In genomic region chr7:44145969-44146897, GRCh38 we compare ENCODE assay signal across 9 cellular contexts. TPM values are rescaled to one million over a fixed set of nuclear protein-coding genes. Genes with fewer than 3 reads are reported as not detected.
A peak's percentile ranks its signal among the peaks of the same experiment; 100 is the strongest.
DNase-seq lines count a peak whose midpoint lies in the region; ATAC-seq, FAIRE-seq and TF ChIP-seq lines count a peak whose summit lies in the region.
"Had no signal": no experiment of that assay in that cellular context is flagged by ENCODE, and none has a peak within 500 bp of the region (broad histone marks: within the 10 kb centered on the region; RNA-seq: fewer than 3 reads in every experiment).

No MANE protein-coding gene starts in this region.

- peak; percentile 77 for DNase-seq in A673 (ENCODE audit: low spot score)
- DNase-seq in HTR-8/SVneo (ENCODE audit: insufficient read length, low spot score) = peak; percentile 53
- peak in 2 of 3 experiments; percentile 27 to 36 for DNase-seq in activated CD8-positive, alpha-beta memory T cell treated with anti-CD3 and anti-CD28 coated beads for 48 hours (ENCODE audit: low read depth in 2 of 3, low spot score in 2 of 3)
- peak in 2 of 3 experiments; percentile 20 to 21 for DNase-seq in effector memory CD8-positive, alpha-beta T cell
- DNase-seq in memory B cell (ENCODE audit: low spot score in 2 of 2) = peak; percentile 21 to 38
- peak; percentile 51 for DNase-seq in stimulated activated CD8-positive, alpha-beta memory T cell treated with anti-CD3 and anti-CD28 coated beads, Interleukin-12 subunit alpha, Interleukin-12 subunit beta, amount 100 ng/mL, for 4 hours (ENCODE audit: low read depth)
- DNase-seq in COLO668 (lab: John Stamatoyannopoulos, UW; ENCODE audit: unreplicated experiment) = no peak

- peaks cover 6 to 10% of the 10 kb centered on the region in 2 donors for H3K27me3 Mint-ChIP-seq in effector memory CD8-positive, alpha-beta T cell
- peaks cover 1% of the 10 kb centered on the region for H3K27me3 Mint-ChIP-seq in memory B cell

- H3K9me3 ChIP-seq in A673 (ENCODE audit: low read depth, low read length, poor library complexity, severe bottlenecking) = no peaks in the 10 kb centered on the region

- H3K4me3 Mint-ChIP-seq in effector memory CD8-positive, alpha-beta T cell = peak overlapping the region; percentile 45 to 75
- H3K4me3 Mint-ChIP-seq in memory B cell = peak overlapping the region; percentile 78

- BruUV-seq in A673 (replicated peaks; lab: Mats Ljungman, UMichigan) = no TSS peak

- H3K4me3 ChIP-seq in A673 (ENCODE audit: low read depth, low read length, poor library complexity, severe bottlenecking) = no peak overlapping the region

- H3K27me3 ChIP-seq in A673 (replicated peaks; ENCODE audit: insufficient read depth, low read depth, low read length, poor library complexity) = no peaks in the 10 kb centered on the region

- peak; percentile 68 for FAIRE-seq in HTR-8/SVneo (lab: Jason Lieb, UNC)

- peak overlapping the region in 1 of 2 donors; percentile 76 for H3K27ac Mint-ChIP-seq in effector memory CD8-positive, alpha-beta T cell
- H3K27ac Mint-ChIP-seq in memory B cell = no peak overlapping the region

- no peak for TF ChIP-seq CTCF in A673 (conservative IDR thresholded peaks at IDR 0.05; ENCODE audit: low read depth, low read length)

- no peak overlapping the region for H3K27ac ChIP-seq in A673 (ENCODE audit: low read depth, low read length, poor library complexity, severe bottlenecking)

- H3K36me3 ChIP-seq in A673 (ENCODE audit: insufficient read depth, low read length, poor library complexity, severe bottlenecking) = no peaks in the 10 kb centered on the region

- POLR2A ChIA-PET in A673 (lab: Charles Lee; ENCODE audit: low non-redundant PET) = no interaction called here

- H3K36me3 Mint-ChIP-seq in effector memory CD8-positive, alpha-beta T cell (ENCODE audit: insufficient read depth) = no peaks in the 10 kb centered on the region
- H3K36me3 Mint-ChIP-seq in memory B cell = no peaks in the 10 kb centered on the region

- peak; percentile 66 for ATAC-seq in effector memory CD8-positive, alpha-beta T cell (replicated peaks)
- peak; percentile 70 for ATAC-seq in memory B cell (ENCODE audit: low read depth)
- ATAC-seq in GM18519 (IDR thresholded peaks at IDR 0.05; ENCODE audit: low FRiP score, unreplicated experiment) = no peak

- intact Hi-C loops in A673 (cut with micrococcal nuclease; ENCODE audit: unreplicated experiment) = no loop called here

- H3K4me1 ChIP-seq in A673 (ENCODE audit: insufficient read depth, low read length, poor library complexity, severe bottlenecking) = no peaks in the 10 kb centered on the region

- CTCF ChIA-PET in A673 (lab: Charles Lee) = no interaction called here

- no peaks in the 10 kb centered on the region for H3K9me3 Mint-ChIP-seq in effector memory CD8-positive, alpha-beta T cell
- no peaks in the 10 kb centered on the region for H3K9me3 Mint-ChIP-seq in memory B cell

- peaks cover 0 to 10% of the 10 kb centered on the region in 2 donors for H3K4me1 Mint-ChIP-seq in effector memory CD8-positive, alpha-beta T cell (ENCODE audit: low read depth in 2 of 2)
- peaks cover 10% of the 10 kb centered on the region for H3K4me1 Mint-ChIP-seq in memory B cell

RNA-seq across cellular contexts. Expression of gene MYL7, which starts 5.1 kb away (rescaled TPM):
- not detected in 2 replicates for total RNA-seq in A673 (2021)
- total RNA-seq: mononuclear cell had no signal

RNA-seq across cellular contexts. Expression of gene POLD2, which starts 22.9 kb away (rescaled TPM):
- 252 TPM in 2 replicates for total RNA-seq in A673 (2021)

RNA-seq across cellular contexts. Expression of gene AEBP1, which starts 42.1 kb away (rescaled TPM):
- 30.1 and 31.8 TPM in 2 replicates for total RNA-seq in A673 (2021)

RNA-seq across cellular contexts. Expression of gene GCK, which starts 43.0 kb away (rescaled TPM):
- total RNA-seq in A673 (2021) = not detected in 2 replicates

RNA-seq across cellular contexts. Expression of gene YKT6, which starts 54.5 kb away (rescaled TPM):
- 126 and 140 TPM in 2 replicates for total RNA-seq in A673 (2021)
